ENCODE assay signal across 9 cellular contexts in the genomic region with DNA sequence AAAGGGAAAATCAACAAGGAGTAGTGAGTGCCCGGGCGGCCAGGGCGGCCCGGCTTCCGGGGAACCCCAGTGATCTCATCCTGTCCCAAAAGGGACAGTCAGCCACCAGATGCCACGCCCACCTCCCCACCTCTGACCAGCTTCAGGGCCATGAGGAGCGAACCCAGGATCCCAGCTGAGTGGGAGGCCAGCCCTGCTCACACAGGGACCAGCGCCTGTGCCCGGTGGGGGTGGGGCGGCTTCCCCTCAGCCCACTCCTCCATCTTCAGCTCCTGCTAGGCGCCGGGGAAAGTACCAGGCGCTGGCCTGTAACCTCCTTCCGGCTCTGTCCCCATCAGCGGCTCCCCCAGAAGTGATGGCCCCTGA. TPM values are rescaled to one million over a fixed set of nuclear protein-coding genes. Genes with fewer than 3 reads are reported as not detected.
A peak's percentile ranks its signal among the peaks of the same experiment; 100 is the strongest.
DNase-seq lines count a peak whose midpoint lies in the region; ATAC-seq and TF ChIP-seq lines count a peak whose summit lies in the region.
"Had no signal": no experiment of that assay in that cellular context is flagged by ENCODE, and none has a peak within 500 bp of the region (broad histone marks: within the 10 kb centered on the region; RNA-seq: fewer than 3 reads in every experiment).

No MANE protein-coding gene starts in this region.

- H3K4me3 Mint-ChIP-seq in mesothelial cell of epicardium = peak overlapping the region; percentile 58

- CTCF ChIA-PET in HEK293T (lab: Yijun Ruan, JAX) = no interaction called here

- TF ChIP-seq CTCF in brain microvascular endothelial cell (IDR thresholded peaks at IDR 0.05; ENCODE audit: low read depth, low read length, missing control alignments) (no peak), mesothelial cell of epicardium (IDR thresholded peaks at IDR 0.05; ENCODE audit: unreplicated experiment) (no peak)

- H3K27me3 ChIP-seq in HAP-1 (ENCODE audit: low read depth) (no peaks in the 10 kb centered on the region), brain microvascular endothelial cell (replicated peaks) (no peaks in the 10 kb centered on the region)

- no peaks in the 10 kb centered on the region for H3K27me3 Mint-ChIP-seq in mesothelial cell of epicardium (ENCODE audit: low read depth)

- H3K4me3 ChIP-seq in HAP-1 (peak overlapping the region; percentile 32; the same call in 1 of the 2 replicates), brain microvascular endothelial cell (ENCODE audit: low read depth, low read length) (peak overlapping the region; percentile 15)

- no peaks in the 10 kb centered on the region for H3K36me3 Mint-ChIP-seq in mesothelial cell of epicardium

- no peak overlapping the region for H3K27ac ChIP-seq in brain microvascular endothelial cell

- ATAC-seq in HG02970 (IDR thresholded peaks at IDR 0.05; ENCODE audit: low FRiP score, unreplicated experiment) (no peak), GM21390 (IDR thresholded peaks at IDR 0.05; ENCODE audit: unreplicated experiment) (no peak)

- no peaks in the 10 kb centered on the region for H3K9me3 Mint-ChIP-seq in mesothelial cell of epicardium

- peak; percentile 41 for DNase-seq in AG08395 (ENCODE audit: low spot score)
- no peak for DNase-seq in HAP-1 (ENCODE audit: low spot score in 2 of 2)
- no peak for DNase-seq in brain microvascular endothelial cell
- peak in 1 of 2 experiments; percentile 17 for DNase-seq in mesothelial cell of epicardium (ENCODE audit: low spot score in 2 of 2, unreplicated experiment in 2 of 2)
- DNase-seq in T-helper 9 cell = no peak
- no peak for DNase-seq in HEK293T (ENCODE audit: extremely low spot score)
- DNase-seq: NCI-H524 treated with DMSO at 0.1 percent for 48 hours had no signal

- H3K4me1 ChIP-seq in HAP-1 = peaks cover 14% of the 10 kb centered on the region; the same call in 1 of the 2 replicates

- POLR2A ChIA-PET in HEK293T (lab: Yijun Ruan, JAX) = no interaction called here

- H3K36me3 ChIP-seq in HAP-1 (replicated peaks) = no peaks in the 10 kb centered on the region
- H3K36me3 ChIP-seq in brain microvascular endothelial cell (replicated peaks) = no peaks in the 10 kb centered on the region

- H3K27ac Mint-ChIP-seq in mesothelial cell of epicardium = no peak overlapping the region

- H3K9me3 ChIP-seq in HAP-1 = no peaks in the 10 kb centered on the region

- H3K4me1 Mint-ChIP-seq in mesothelial cell of epicardium = peaks cover 8% of the 10 kb centered on the region

- in situ Hi-C loops in HAP-1 (cut with MboI; ENCODE audit: low sequenced_read_pairs) (no loop called here), brain microvascular endothelial cell (cut with HindIII; ENCODE audit: low pct_ligation_motif_present, low sequenced_read_pairs) (no loop called here)

TF ChIP-seq in HEK293T, 16 proteins besides CTCF, POLR2A, EP300 and RAD21:
- TF ChIP-seq L3MBTL2 (conservative IDR thresholded peaks at IDR 0.05) = no peak
- no peak for TF ChIP-seq FOXM1 (IDR thresholded peaks at IDR 0.05; ENCODE audit: borderline replicate concordance)
- TF ChIP-seq ARNT (IDR thresholded peaks at IDR 0.05) = no peak
- no peak for TF ChIP-seq LEF1 (IDR thresholded peaks at IDR 0.05; ENCODE audit: borderline replicate concordance)
- no peak for TF ChIP-seq HDGF (IDR thresholded peaks at IDR 0.05; ENCODE audit: borderline replicate concordance)
- no peak for TF ChIP-seq FOXK2 (IDR thresholded peaks at IDR 0.05)
- TF ChIP-seq ZNF384 (IDR thresholded peaks at IDR 0.05) = no peak
- TF ChIP-seq ELF4 (IDR thresholded peaks at IDR 0.05) = no peak
- TF ChIP-seq CTBP1 (IDR thresholded peaks at IDR 0.05; ENCODE audit: borderline replicate concordance) = no peak
- TF ChIP-seq FOXA1 (IDR thresholded peaks at IDR 0.05) = no peak
- TF ChIP-seq, protein P1, sequence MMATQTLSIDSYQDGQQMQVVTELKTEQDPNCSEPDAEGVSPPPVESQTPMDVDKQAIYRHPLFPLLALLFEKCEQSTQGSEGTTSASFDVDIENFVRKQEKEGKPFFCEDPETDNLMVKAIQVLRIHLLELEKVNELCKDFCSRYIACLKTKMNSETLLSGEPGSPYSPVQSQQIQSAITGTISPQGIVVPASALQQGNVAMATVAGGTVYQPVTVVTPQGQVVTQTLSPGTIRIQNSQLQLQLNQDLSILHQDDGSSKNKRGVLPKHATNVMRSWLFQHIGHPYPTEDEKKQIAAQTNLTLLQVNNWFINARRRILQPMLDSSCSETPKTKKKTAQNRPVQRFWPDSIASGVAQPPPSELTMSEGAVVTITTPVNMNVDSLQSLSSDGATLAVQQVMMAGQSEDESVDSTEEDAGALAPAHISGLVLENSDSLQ (IDR thresholded peaks at IDR 0.05) = no peak
- no peak for TF ChIP-seq TARDBP (IDR thresholded peaks at IDR 0.05)
- TF ChIP-seq NFRKB (IDR thresholded peaks at IDR 0.05) = no peak
- no peak for TF ChIP-seq SUZ12 (IDR thresholded peaks at IDR 0.05)
- no peak for TF ChIP-seq SP1 (IDR thresholded peaks at IDR 0.05)
- no peak for TF ChIP-seq BHLHE40 (IDR thresholded peaks at IDR 0.05; ENCODE audit: borderline replicate concordance)

RNA-seq across cellular contexts. Expression of a gene that starts 6.2 kb away (rescaled TPM):
- total RNA-seq in mesothelial cell of epicardium = 25.0 to 32.1 TPM (median 32.0 TPM) in 3 replicates

RNA-seq across cellular contexts. Expression of a gene that starts 6.5 kb away (rescaled TPM):
- 194 to 212 TPM (median 197 TPM) in 3 replicates for total RNA-seq in mesothelial cell of epicardium

RNA-seq across cellular contexts. Expression of a gene that starts 8.4 kb away (rescaled TPM):
- total RNA-seq in mesothelial cell of epicardium = 10.5 to 13.4 TPM (median 11.6 TPM) in 3 replicates

RNA-seq across cellular contexts. Expression of a gene that starts 25.1 kb away (rescaled TPM):
- 88.1 to 93.4 TPM (median 90.9 TPM) in 3 replicates for total RNA-seq in mesothelial cell of epicardium

RNA-seq across cellular contexts. Expression of a gene that starts 55.2 kb away (rescaled TPM):
- 9.0 to 12.0 TPM (median 11.6 TPM) in 3 replicates for total RNA-seq in mesothelial cell of epicardium
